1 cellular context compared by ENCODE assay signal in genomic region chr1:16967095-16967567, GRCh38.
TF ChIP-seq lines count a peak whose summit lies in the region.

No MANE protein-coding gene starts in this region.

TF ChIP-seq in endothelial cell of umbilical vein, 7 proteins besides CTCF, POLR2A, EP300 and RAD21:
- TF ChIP-seq GATA2 (IDR thresholded peaks at IDR 0.05; ENCODE audit: insufficient read depth, insufficient read length, low read depth, low read length) = no peak
- TF ChIP-seq MAX (IDR thresholded peaks at IDR 0.05; ENCODE audit: insufficient read depth, insufficient read length) = no peak
- TF ChIP-seq POLR2AphosphoS5 (IDR thresholded peaks at IDR 0.05; ENCODE audit: insufficient read depth, low read depth, low read length) = peak; percentile 60
- no peak for TF ChIP-seq FOS (IDR thresholded peaks at IDR 0.05; ENCODE audit: borderline replicate concordance, insufficient read depth, low read length)
